ENCODE assay signal across 1 cellular context in the genomic region with DNA sequence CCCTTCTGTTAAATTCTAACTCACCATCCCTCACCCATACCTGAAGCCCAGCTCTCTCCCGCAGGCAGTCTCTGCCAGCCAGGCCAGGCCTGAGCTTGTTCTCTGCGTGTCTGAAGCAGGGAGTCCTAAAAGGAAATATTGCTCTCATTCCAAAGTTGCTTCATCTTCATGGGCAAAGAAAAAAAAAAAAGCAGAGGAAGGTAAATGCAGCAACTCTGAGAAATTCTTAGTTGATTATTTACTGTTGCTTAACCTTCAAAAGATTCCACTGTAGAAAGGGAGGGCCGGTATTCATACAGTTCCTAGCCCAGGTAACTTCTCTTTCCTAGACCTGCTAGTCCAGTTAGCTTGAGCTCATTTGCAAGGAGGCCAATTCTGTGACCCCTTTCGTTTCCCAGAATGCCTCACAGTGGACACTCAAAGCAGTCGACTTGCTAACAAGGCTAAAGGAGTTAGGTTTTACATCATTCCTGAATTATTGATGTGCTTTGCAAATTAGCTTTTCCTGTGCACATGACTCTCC.
TF ChIP-seq lines count a peak whose summit lies in the region.

No MANE protein-coding gene starts in this region.

TF ChIP-seq in SK-N-SH treated with all-trans-retinoic acid at 6 μM for 48 hours, 23 proteins besides CTCF, POLR2A, EP300 and RAD21 (continued from another document):
- TF ChIP-seq CSRNP3 (CRISPR knock-in tag; IDR thresholded peaks at IDR 0.05) (no peak), CSDC2 (CRISPR knock-in tag; IDR thresholded peaks at IDR 0.05) (no peak), RARB (CRISPR knock-in tag; IDR thresholded peaks at IDR 0.05) (no peak), ZNF565 (CRISPR knock-in tag; conservative IDR thresholded peaks at IDR 0.05; ENCODE audit: low read depth) (no peak), BACH2 (CRISPR knock-in tag; IDR thresholded peaks at IDR 0.05; ENCODE audit: borderline replicate concordance) (no peak), TOX (CRISPR knock-in tag; IDR thresholded peaks at IDR 0.05; ENCODE audit: borderline replicate concordance) (no peak), ARNTL (CRISPR knock-in tag; IDR thresholded peaks at IDR 0.05; ENCODE audit: borderline replicate concordance, low read depth) (no peak), ZFP30 (CRISPR knock-in tag; IDR thresholded peaks at IDR 0.05) (no peak), POU6F1 (CRISPR knock-in tag; IDR thresholded peaks at IDR 0.05; ENCODE audit: borderline replicate concordance, low read depth) (no peak), ISL1 (CRISPR knock-in tag; IDR thresholded peaks at IDR 0.05) (no peak)
TF ChIP-seq in SK-N-SH treated with all-trans-retinoic acid at 6 μM for 48 hours: peak in this region for 0.
